Comparison of ENCODE assay signal across 1 cellular context in the genomic region with DNA sequence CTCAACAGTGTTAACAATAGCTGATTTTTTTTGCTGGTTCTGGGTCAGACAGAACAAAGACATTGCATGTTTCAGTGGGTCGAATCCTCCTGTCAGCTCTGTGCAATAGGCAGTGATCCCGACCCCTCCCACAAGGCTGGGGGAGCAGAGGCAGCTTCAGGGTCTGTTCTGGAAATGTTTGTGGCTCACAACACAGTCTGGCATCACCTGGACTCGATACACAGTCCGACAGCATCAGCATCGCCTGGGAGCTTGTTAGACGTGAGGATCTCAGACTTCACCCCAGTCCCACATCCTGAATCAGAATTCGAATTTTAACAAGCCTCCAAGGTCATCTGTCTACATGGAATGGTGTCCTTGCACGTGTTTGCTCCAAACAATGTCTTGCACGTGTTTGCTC.
TF ChIP-seq lines count a peak whose summit lies in the region.

No MANE protein-coding gene starts in this region.

TF ChIP-seq in H1, 55 proteins besides CTCF, POLR2A, EP300 and RAD21 (continued from another document):
- TF ChIP-seq YY1 (IDR thresholded peaks at IDR 0.05; ENCODE audit: low read depth, low read length) (no peak), GTF2F1 (IDR thresholded peaks at IDR 0.05; ENCODE audit: borderline replicate concordance, low read depth, low read length) (no peak), CTBP2 (IDR thresholded peaks at IDR 0.05; ENCODE audit: borderline replicate concordance, insufficient read depth, insufficient read length, low read length) (no peak), CHD2 (IDR thresholded peaks at IDR 0.05; ENCODE audit: low read length) (no peak), NANOG (IDR thresholded peaks at IDR 0.05; ENCODE audit: insufficient read depth, low read depth, low read length, poor library complexity, severe bottlenecking) (no peak)
